ENCODE assay signal across 9 cellular contexts in genomic region chr5:38922199-38922598, GRCh38.
DNase-seq lines count a peak whose midpoint lies in the region; ATAC-seq and TF ChIP-seq lines count a peak whose summit lies in the region.
"Had no signal": no experiment of that assay in that cellular context is flagged by ENCODE, and none has a peak within 500 bp of the region (broad histone marks: within the 10 kb centered on the region; RNA-seq: fewer than 3 reads in every experiment).

No MANE protein-coding gene starts in this region.

- no peak overlapping the region for H3K4me3 Mint-ChIP-seq in endothelial cell (ENCODE audit: unreplicated experiment)

- no peaks in the 10 kb centered on the region for H3K9me3 Mint-ChIP-seq in endothelial cell (ENCODE audit: unreplicated experiment)

- peak; percentile 64 for TF ChIP-seq CTCF in endothelial cell (IDR thresholded peaks at IDR 0.05; ENCODE audit: unreplicated experiment)

- peaks cover 7% of the 10 kb centered on the region for H3K4me1 Mint-ChIP-seq in endothelial cell (ENCODE audit: unreplicated experiment)

- DNase-seq in NCI-H1436 (lab: John Stamatoyannopoulos, UW) = peak; percentile 3
- no peak for DNase-seq in NCI-H1436 treated with DMSO at 0.1 percent for 48 hours (lab: John Stamatoyannopoulos, UW)
- DNase-seq in NCI-H2171 (lab: John Stamatoyannopoulos, UW) = peak; percentile 9
- peak; percentile 65 for DNase-seq in activated CD4-positive, alpha-beta T cell treated with anti-CD3 and anti-CD28 coated beads for 48 hours
- DNase-seq in endothelial cell (ENCODE audit: low spot score) = peak; percentile 61
- DNase-seq in midbrain (lab: John Stamatoyannopoulos, UW) = peak; percentile 20
- peak in 31 of 49 donors; percentile 3 to 56 (median 26) for DNase-seq in substantia nigra (lab: John Stamatoyannopoulos, UW)

- H3K27ac ChIP-seq in substantia nigra (ENCODE audit: low read depth, low read length, poor library complexity, severe bottlenecking) = no peak overlapping the region
- H3K27ac ChIP-seq: BLaER1 had no signal

- no peak overlapping the region for H3K27ac Mint-ChIP-seq in endothelial cell (ENCODE audit: unreplicated experiment)

- ATAC-seq in HG02623 (IDR thresholded peaks at IDR 0.05; ENCODE audit: unreplicated experiment) = peak; percentile 77

- peaks cover 18% of the 10 kb centered on the region for H3K36me3 Mint-ChIP-seq in endothelial cell (ENCODE audit: low read depth, unreplicated experiment)

- no peaks in the 10 kb centered on the region for H3K27me3 Mint-ChIP-seq in endothelial cell (ENCODE audit: unreplicated experiment)
